Comparison of ENCODE assay signal across 11 cellular contexts in the genomic region with DNA sequence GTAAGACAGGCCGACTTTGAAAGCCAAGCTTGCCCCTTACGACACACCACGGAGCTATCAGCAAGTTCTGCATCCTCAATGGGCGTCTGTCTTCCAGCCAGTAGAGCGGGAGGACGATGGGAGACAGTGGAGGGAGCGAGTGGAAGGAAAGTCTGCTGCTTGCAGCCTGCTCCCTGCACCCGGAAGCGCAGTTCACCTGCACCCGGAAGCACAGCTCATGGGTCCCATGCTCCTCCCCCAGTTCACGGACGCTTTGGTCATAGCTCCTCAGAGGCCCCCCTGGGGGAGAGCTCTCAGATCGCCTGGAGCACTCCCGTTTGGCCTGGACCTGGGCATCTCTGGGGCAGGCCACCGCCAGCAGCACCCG. TPM values are rescaled to one million over a fixed set of nuclear protein-coding genes. Genes with fewer than 3 reads are reported as not detected.
DNase-seq lines count a peak whose midpoint lies in the region; ATAC-seq and TF ChIP-seq lines count a peak whose summit lies in the region.
"Had no signal": no experiment of that assay in that cellular context is flagged by ENCODE, and none has a peak within 500 bp of the region (broad histone marks: within the 10 kb centered on the region; RNA-seq: fewer than 3 reads in every experiment).

No MANE protein-coding gene starts in this region.

- POLR2A ChIA-PET in SK-N-SH (lab: Yijun Ruan, JAX), result interaction anchor here (1.1 to 1.8 kb wide), 2 partner anchors 114 to 287 kb away, joined by 3 to 6 read pairs; no protein-coding TSS in a partner anchor

- CTCF ChIA-PET in SK-N-SH (lab: Yijun Ruan, JAX), result interaction anchor here (0.6 to 7.6 kb wide), 46 partner anchors 10 to 452 kb away, joined by 3 to 108 read pairs (median 4); a partner anchor contains a TSS

- peak; percentile 59 for DNase-seq in SK-N-SH
- DNase-seq in stimulated activated CD4-positive, alpha-beta T cell treated with anti-CD3 and anti-CD28 coated beads, Interleukin-4, amount 100 ng/mL, for 4 hours, result no peak
- DNase-seq in activated CD4-positive, alpha-beta T cell treated with anti-CD3 and anti-CD28 coated beads for 1 hour, result no peak
- DNase-seq: DMS 273 treated with DMSO at 0.1 percent for 48 hours, NCI-H2081 treated with DMSO at 0.1 percent for 48 hours had no signal

- TF ChIP-seq POLR2A in gastroesophageal sphincter (IDR thresholded peaks at IDR 0.05), result no peak

- TF ChIP-seq RAD21 in SK-N-SH (IDR thresholded peaks at IDR 0.05; ENCODE audit: low read length), result no peak

- H3K27ac ChIP-seq in DOHH2 (ENCODE audit: low read depth, low read length) (no peak overlapping the region), SK-N-SH (ENCODE audit: low read depth in 2 of 2, low read length in 1 of 2) (peak overlapping the region; percentile 43 to 59; a peak in 2 of 4 replicates), gastroesophageal sphincter (peak overlapping the region in 3 of 4 donors; percentile 86 to 92 (median 91)), skin epidermis (peak overlapping the region in 13 of 21 experiments; percentile 0 to 87 (median 70))

- WGBS in SK-N-SH (ENCODE audit: low lambda C conversion rate), result 58% methylated on average over 9 of the region's 16 CpGs
- WGBS in gastroesophageal sphincter (ENCODE audit: low coverage in 1 of 2), 2 donors, result 13 to 60% methylated on average over 3 of the region's 16 CpGs

- H3K4me1 ChIP-seq in DOHH2 (ENCODE audit: control insufficient read depth, low read length) (no peaks in the 10 kb centered on the region), SK-N-SH (ENCODE audit: control insufficient read depth in 1 of 2, insufficient read depth in 2 of 2, low read depth in 1 of 2, low read length in 1 of 2) (peaks cover 0 to 18% of the 10 kb centered on the region in 2 experiments; a peak in 1 of 4 replicates), gastroesophageal sphincter (peaks cover 6 to 56% (median 48%) of the 10 kb centered on the region in 3 donors)

- ATAC-seq in gastroesophageal sphincter (no peak), HG02623 (IDR thresholded peaks at IDR 0.05; ENCODE audit: unreplicated experiment) (no peak), GM18873 (IDR thresholded peaks at IDR 0.05; ENCODE audit: low FRiP score, unreplicated experiment) (no peak)

- no peak for TF ChIP-seq EP300 in SK-N-SH (IDR thresholded peaks at IDR 0.05; ENCODE audit: borderline replicate concordance in 1 of 2, low read depth in 1 of 2, low read length in 1 of 2)
- no peak for TF ChIP-seq EP300 in gastroesophageal sphincter (IDR thresholded peaks at IDR 0.05)

- no peaks in the 10 kb centered on the region for H3K36me3 ChIP-seq in DOHH2 (ENCODE audit: control insufficient read depth, low read length)
- peaks cover 6 to 35% of the 10 kb centered on the region in 2 experiments for H3K36me3 ChIP-seq in SK-N-SH (replicated peaks in 1 of 2; ENCODE audit: control insufficient read depth in 1 of 2, insufficient read depth in 2 of 2, low read length in 1 of 2)
- no peaks in the 10 kb centered on the region for H3K36me3 ChIP-seq in gastroesophageal sphincter

- H3K9ac ChIP-seq in SK-N-SH, result no peak overlapping the region
- H3K9ac ChIP-seq: GM23248 had no signal

- H4K20me1 ChIP-seq in DOHH2 (ENCODE audit: control insufficient read depth, insufficient read depth, low read depth, low read length) (no peaks in the 10 kb centered on the region), SK-N-SH (ENCODE audit: insufficient read depth) (no peaks in the 10 kb centered on the region)

- H3K9me2 ChIP-seq in DOHH2 (replicated peaks; ENCODE audit: control insufficient read depth, low read length), result no peaks in the 10 kb centered on the region
- no peaks in the 10 kb centered on the region for H3K9me2 ChIP-seq in SK-N-SH

- H3K4me3 ChIP-seq in DOHH2 (ENCODE audit: low read length), result no peak overlapping the region
- peak overlapping the region in 1 of 2 experiments; percentile 28; a peak in 1 of 4 replicates for H3K4me3 ChIP-seq in SK-N-SH (ENCODE audit: low read depth in 2 of 2, low read length in 1 of 2)
- H3K4me3 ChIP-seq in gastroesophageal sphincter, result peak overlapping the region in 1 of 2 donors; percentile 19
- no peak overlapping the region for H3K4me3 ChIP-seq in skin epidermis
- H3K4me3 ChIP-seq: GM23248 had no signal

- no peaks in the 10 kb centered on the region for H3K27me3 ChIP-seq in DOHH2 (ENCODE audit: control insufficient read depth, low read length)
- no peaks in the 10 kb centered on the region for H3K27me3 ChIP-seq in SK-N-SH (ENCODE audit: insufficient read depth)
- no peaks in the 10 kb centered on the region for H3K27me3 ChIP-seq in gastroesophageal sphincter

- no peak overlapping the region for H2AFZ ChIP-seq in SK-N-SH (ENCODE audit: low read depth)
- H2AFZ ChIP-seq: GM23248 had no signal

- H3K9me3 ChIP-seq in DOHH2 (ENCODE audit: control insufficient read depth, insufficient read depth, low read length) (no peaks in the 10 kb centered on the region), SK-N-SH (no peaks in the 10 kb centered on the region), gastroesophageal sphincter (no peaks in the 10 kb centered on the region)

- no peaks in the 10 kb centered on the region for H3F3A ChIP-seq in DOHH2 (ENCODE audit: control insufficient read depth, insufficient read depth)
- peaks cover 9% of the 10 kb centered on the region for H3F3A ChIP-seq in SK-N-SH (replicated peaks; ENCODE audit: insufficient read depth)

- H3K4me2 ChIP-seq in DOHH2 (ENCODE audit: low read length) (no peak overlapping the region), SK-N-SH (peak overlapping the region; percentile 68; the same call in 1 of the 2 replicates)

- H3K79me2 ChIP-seq in DOHH2 (ENCODE audit: control insufficient read depth, low read length) (no peaks in the 10 kb centered on the region), SK-N-SH (ENCODE audit: insufficient read depth) (no peaks in the 10 kb centered on the region)

- TF ChIP-seq CTCF in DOHH2 (IDR thresholded peaks at IDR 0.05; ENCODE audit: low read depth, low read length, poor library complexity, severe bottlenecking) (peak; percentile 31), SK-N-SH (IDR thresholded peaks at IDR 0.05) (no peak; the same call in 1 of the 2 replicates), gastroesophageal sphincter (IDR thresholded peaks at IDR 0.05) (no peak)

TF ChIP-seq in SK-N-SH, 30 proteins besides CTCF, POLR2A, EP300 and RAD21:
- TF ChIP-seq GABPA (IDR thresholded peaks at IDR 0.05; ENCODE audit: low read depth) (no peak), NFIC (IDR thresholded peaks at IDR 0.05; ENCODE audit: borderline replicate concordance) (no peak), SMC3 (IDR thresholded peaks at IDR 0.05; ENCODE audit: low read depth, low read length) (no peak), RXRA (IDR thresholded peaks at IDR 0.05; ENCODE audit: borderline replicate concordance, low read depth) (no peak), JUND (IDR thresholded peaks at IDR 0.05) (no peak), ELF1 (IDR thresholded peaks at IDR 0.05) (no peak), TEAD4 (IDR thresholded peaks at IDR 0.05; ENCODE audit: borderline replicate concordance, insufficient read depth) (no peak), FOXJ3 (CRISPR knock-in tag; IDR thresholded peaks at IDR 0.05) (no peak)
- TF ChIP-seq, protein P1, sequence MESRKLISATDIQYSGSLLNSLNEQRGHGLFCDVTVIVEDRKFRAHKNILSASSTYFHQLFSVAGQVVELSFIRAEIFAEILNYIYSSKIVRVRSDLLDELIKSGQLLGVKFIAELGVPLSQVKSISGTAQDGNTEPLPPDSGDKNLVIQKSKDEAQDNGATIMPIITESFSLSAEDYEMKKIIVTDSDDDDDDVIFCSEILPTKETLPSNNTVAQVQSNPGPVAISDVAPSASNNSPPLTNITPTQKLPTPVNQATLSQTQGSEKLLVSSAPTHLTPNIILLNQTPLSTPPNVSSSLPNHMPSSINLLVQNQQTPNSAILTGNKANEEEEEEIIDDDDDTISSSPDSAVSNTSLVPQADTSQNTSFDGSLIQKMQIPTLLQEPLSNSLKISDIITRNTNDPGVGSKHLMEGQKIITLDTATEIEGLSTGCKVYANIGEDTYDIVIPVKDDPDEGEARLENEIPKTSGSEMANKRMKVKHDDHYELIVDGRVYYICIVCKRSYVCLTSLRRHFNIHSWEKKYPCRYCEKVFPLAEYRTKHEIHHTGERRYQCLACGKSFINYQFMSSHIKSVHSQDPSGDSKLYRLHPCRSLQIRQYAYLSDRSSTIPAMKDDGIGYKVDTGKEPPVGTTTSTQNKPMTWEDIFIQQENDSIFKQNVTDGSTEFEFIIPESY (IDR thresholded peaks at IDR 0.05; ENCODE audit: borderline replicate concordance, low read depth), result no peak
- TF ChIP-seq, protein P2, sequence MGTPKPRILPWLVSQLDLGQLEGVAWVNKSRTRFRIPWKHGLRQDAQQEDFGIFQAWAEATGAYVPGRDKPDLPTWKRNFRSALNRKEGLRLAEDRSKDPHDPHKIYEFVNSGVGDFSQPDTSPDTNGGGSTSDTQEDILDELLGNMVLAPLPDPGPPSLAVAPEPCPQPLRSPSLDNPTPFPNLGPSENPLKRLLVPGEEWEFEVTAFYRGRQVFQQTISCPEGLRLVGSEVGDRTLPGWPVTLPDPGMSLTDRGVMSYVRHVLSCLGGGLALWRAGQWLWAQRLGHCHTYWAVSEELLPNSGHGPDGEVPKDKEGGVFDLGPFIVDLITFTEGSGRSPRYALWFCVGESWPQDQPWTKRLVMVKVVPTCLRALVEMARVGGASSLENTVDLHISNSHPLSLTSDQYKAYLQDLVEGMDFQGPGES (IDR thresholded peaks at IDR 0.05; ENCODE audit: low read depth, low read length), result no peak
- TF ChIP-seq, protein P3, sequence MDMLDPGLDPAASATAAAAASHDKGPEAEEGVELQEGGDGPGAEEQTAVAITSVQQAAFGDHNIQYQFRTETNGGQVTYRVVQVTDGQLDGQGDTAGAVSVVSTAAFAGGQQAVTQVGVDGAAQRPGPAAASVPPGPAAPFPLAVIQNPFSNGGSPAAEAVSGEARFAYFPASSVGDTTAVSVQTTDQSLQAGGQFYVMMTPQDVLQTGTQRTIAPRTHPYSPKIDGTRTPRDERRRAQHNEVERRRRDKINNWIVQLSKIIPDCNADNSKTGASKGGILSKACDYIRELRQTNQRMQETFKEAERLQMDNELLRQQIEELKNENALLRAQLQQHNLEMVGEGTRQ (IDR thresholded peaks at IDR 0.05; ENCODE audit: borderline replicate concordance, low read depth, low read length), result no peak

RNA-seq across cellular contexts. Expression of a gene that starts 51.3 kb away (rescaled TPM):
- polyA plus RNA-seq in SK-N-SH (2012; rRNA removed), result 94.8 and 147 TPM in 2 replicates
- polyA plus RNA-seq in SK-N-SH (2012; cell fraction: cytosol; rRNA removed), result 68.7 and 110 TPM in 2 replicates
- 83.2 and 89.7 TPM in 2 replicates for polyA plus RNA-seq in SK-N-SH (2012; cell fraction: nucleus; rRNA removed)
- total RNA-seq in gastroesophageal sphincter, result 100 to 1,000 TPM; 241 to 597 (median 382) TPM
